ENCODE assay signal across 12 cellular contexts in genomic region chr7:149248777-149249176, GRCh38. TPM values are rescaled to one million over a fixed set of nuclear protein-coding genes. Genes with fewer than 3 reads are reported as not detected.
DNase-seq lines count a peak whose midpoint lies in the region; ATAC-seq and TF ChIP-seq lines count a peak whose summit lies in the region.
"Had no signal": no experiment of that assay in that cellular context is flagged by ENCODE, and none has a peak within 500 bp of the region (broad histone marks: within the 10 kb centered on the region; RNA-seq: fewer than 3 reads in every experiment).

No MANE protein-coding gene starts in this region.

- in situ Hi-C loops in GM13976 (cut with MboI; ENCODE audit: low sequenced_read_pairs, unreplicated experiment) = no loop called here

- H3K4me1 Mint-ChIP-seq in CD4-positive, alpha-beta memory T cell = peaks cover 20 to 32% (median 26%) of the 10 kb centered on the region in 4 donors
- H3K4me1 Mint-ChIP-seq in central memory CD8-positive, alpha-beta T cell = peaks cover 24% of the 10 kb centered on the region
- H3K4me1 Mint-ChIP-seq in T-cell = peaks cover 23 to 31% (median 28%) of the 10 kb centered on the region in 3 donors

- no peaks in the 10 kb centered on the region for H3K27me3 ChIP-seq in CD4-positive, alpha-beta memory T cell (ENCODE audit: insufficient read depth, low read length)
- H3K27me3 ChIP-seq in OCI-LY1 (ENCODE audit: insufficient read depth, low read length) = no peaks in the 10 kb centered on the region
- H3K27me3 ChIP-seq: brain microvascular endothelial cell, tibial artery had no signal

- no peak overlapping the region for H2AFZ ChIP-seq in OCI-LY1 (ENCODE audit: low read length)

- H3K79me2 ChIP-seq in OCI-LY1 (ENCODE audit: insufficient read depth, low read length) = peaks cover 11% of the 10 kb centered on the region; the same call in 1 of the 2 replicates

- peak overlapping the region in 4 of 7 donors; percentile 10 to 62 (median 55) for H3K27ac Mint-ChIP-seq in CD4-positive, alpha-beta memory T cell
- H3K27ac Mint-ChIP-seq in central memory CD8-positive, alpha-beta T cell (ENCODE audit: low read depth) = peak overlapping the region; percentile 61
- H3K27ac Mint-ChIP-seq in T-cell = peak overlapping the region in 1 of 2 donors; percentile 68

- no peak for ATAC-seq in central memory CD8-positive, alpha-beta T cell (replicated peaks; ENCODE audit: extremely low read depth, poor library complexity, severe bottlenecking)
- ATAC-seq in T-cell (replicated peaks in 1 of 4) (no peak), HG03175 (IDR thresholded peaks at IDR 0.05; ENCODE audit: unreplicated experiment) (no peak)

- H3K27ac ChIP-seq in CD4-positive, alpha-beta memory T cell (ENCODE audit: low read depth, low read length) = no peak overlapping the region
- peak overlapping the region; percentile 56 for H3K27ac ChIP-seq in OCI-LY1 (ENCODE audit: low read depth, low read length, poor library complexity, severe bottlenecking)
- H3K27ac ChIP-seq: brain microvascular endothelial cell, skin epidermis, tibial artery had no signal

- CTCF ChIA-PET in CD4-positive, alpha-beta memory T cell (lab: Charles Lee; ENCODE audit: partially characterized antibody) = no interaction called here
- CTCF ChIA-PET in T-cell (lab: Charles Lee) (interaction anchor here in 1 of 2 donors (0.8 kb wide), 1 partner anchor 74 kb away, joined by 3 read pairs; no protein-coding TSS in a partner anchor), GM10248 (lab: Yijun Ruan, JAX) (interaction anchor here (0.6 to 7.0 kb wide), 5 partner anchors 9 to 54 kb away, joined by 3 to 64 read pairs (median 4); partner anchors contain the start of genes ZNF212, ZNF282 and ZNF783)

- no peak for DNase-seq in CD4-positive, alpha-beta memory T cell
- DNase-seq in GM13976 (ENCODE audit: low spot score) = peak; percentile 45
- DNase-seq in central memory CD8-positive, alpha-beta T cell (ENCODE audit: low spot score in 2 of 2) = no peak
- no peak for DNase-seq in T-cell
- DNase-seq in SKM-1 (lab: John Stamatoyannopoulos, UW; ENCODE audit: unreplicated experiment) = no peak
- no peak for DNase-seq in GM10248 (ENCODE audit: extremely low spot score)
- DNase-seq: brain microvascular endothelial cell, Right ventricle myocardium superior, tibial artery had no signal

- peak overlapping the region; percentile 16; the same call in 1 of the 2 replicates for H3K4me2 ChIP-seq in OCI-LY1 (ENCODE audit: low read length)

- POLR2A ChIA-PET in CD4-positive, alpha-beta memory T cell (lab: Charles Lee; ENCODE audit: partially characterized antibody) = interaction anchor here (1.6 kb wide), 1 partner anchor 13 kb away, joined by 5 read pairs; the partner anchor contains the start of gene ZNF783
- POLR2A ChIA-PET in T-cell (lab: Charles Lee) = interaction anchor here in 1 of 2 donors (0.5 kb wide), 1 partner anchor 8 kb away, joined by 8 read pairs; no protein-coding TSS in a partner anchor
- POLR2A ChIA-PET in GM10248 (lab: Yijun Ruan, JAX) = interaction anchor here (2.3 kb wide), 1 partner anchor 13 kb away, joined by 14 read pairs; the partner anchor contains the start of gene ZNF783

- H3F3A ChIP-seq in OCI-LY1 (ENCODE audit: insufficient read depth, low read length) = no peaks in the 10 kb centered on the region

- peaks cover 30% of the 10 kb centered on the region for H3K36me3 ChIP-seq in CD4-positive, alpha-beta memory T cell (ENCODE audit: insufficient read depth, low read length)
- H3K36me3 ChIP-seq in OCI-LY1 (ENCODE audit: insufficient read depth, low read length) = peaks cover 33% of the 10 kb centered on the region

- H3K4me3 Mint-ChIP-seq in CD4-positive, alpha-beta memory T cell = no peak overlapping the region
- no peak overlapping the region for H3K4me3 Mint-ChIP-seq in central memory CD8-positive, alpha-beta T cell
- H3K4me3 Mint-ChIP-seq in T-cell = no peak overlapping the region

- H3K9me3 ChIP-seq in CD4-positive, alpha-beta memory T cell (ENCODE audit: control insufficient read depth in 1 of 2, low read length in 2 of 2) = no peaks in the 10 kb centered on the region
- no peaks in the 10 kb centered on the region for H3K9me3 ChIP-seq in OCI-LY1 (ENCODE audit: low read length)
- H3K9me3 ChIP-seq: tibial artery had no signal

- intact Hi-C loops in CD4-positive, alpha-beta memory T cell (cut with micrococcal nuclease) = no loop called here

- no peaks in the 10 kb centered on the region for H3K9me2 ChIP-seq in OCI-LY1 (ENCODE audit: low read depth, low read length)

- no peak for TF ChIP-seq CTCF in GM13976 (IDR thresholded peaks at IDR 0.05; ENCODE audit: borderline replicate concordance, control extremely low read depth, extremely low read depth, insufficient read depth, missing control alignments)
- no peak for TF ChIP-seq CTCF in OCI-LY1 (IDR thresholded peaks at IDR 0.05; ENCODE audit: low read length)
- no peak for TF ChIP-seq CTCF in GM10248 (IDR thresholded peaks at IDR 0.05; ENCODE audit: control extremely low read depth, extremely low read depth, low read depth, missing control alignments)

- no peak overlapping the region; the same call in 1 of the 2 replicates for H3K9ac ChIP-seq in OCI-LY1 (ENCODE audit: low read length)

- no peak overlapping the region for H3K4me3 ChIP-seq in CD4-positive, alpha-beta memory T cell (ENCODE audit: low read length in 2 of 2)
- H3K4me3 ChIP-seq in OCI-LY1 (ENCODE audit: low read depth, low read length, poor library complexity, severe bottlenecking) = no peak overlapping the region
- H3K4me3 ChIP-seq: skin epidermis, tibial artery had no signal

- no peaks in the 10 kb centered on the region for H3K27me3 Mint-ChIP-seq in CD4-positive, alpha-beta memory T cell
- H3K27me3 Mint-ChIP-seq in central memory CD8-positive, alpha-beta T cell = no peaks in the 10 kb centered on the region
- no peaks in the 10 kb centered on the region for H3K27me3 Mint-ChIP-seq in T-cell

- peaks cover 4% of the 10 kb centered on the region for H3K4me1 ChIP-seq in CD4-positive, alpha-beta memory T cell (ENCODE audit: insufficient read depth, low read length)
- peaks cover 18% of the 10 kb centered on the region for H3K4me1 ChIP-seq in OCI-LY1 (ENCODE audit: insufficient read depth, low read length, severe bottlenecking)
- H3K4me1 ChIP-seq: tibial artery had no signal

- H3K36me3 Mint-ChIP-seq in CD4-positive, alpha-beta memory T cell = peaks cover 16 to 37% of the 10 kb centered on the region in 2 donors
- H3K36me3 Mint-ChIP-seq in central memory CD8-positive, alpha-beta T cell (ENCODE audit: insufficient read depth) = peaks cover 25% of the 10 kb centered on the region
- H3K36me3 Mint-ChIP-seq in T-cell = peaks cover 22% of the 10 kb centered on the region

- H3K9me3 Mint-ChIP-seq in CD4-positive, alpha-beta memory T cell = no peaks in the 10 kb centered on the region
- no peaks in the 10 kb centered on the region for H3K9me3 Mint-ChIP-seq in central memory CD8-positive, alpha-beta T cell
- no peaks in the 10 kb centered on the region for H3K9me3 Mint-ChIP-seq in T-cell

- no peaks in the 10 kb centered on the region for H4K20me1 ChIP-seq in OCI-LY1 (ENCODE audit: insufficient read depth, low read length)

RNA-seq across cellular contexts. Expression of gene ZNF212, which starts 9.3 kb away (rescaled TPM):
- 10 to 100 TPM; 21.5 to 24.0 TPM for total RNA-seq in CD4-positive, alpha-beta memory T cell
- 1 to 10 TPM; 4.5 to 9.3 TPM for polyA plus RNA-seq in CD4-positive, alpha-beta memory T cell
- total RNA-seq in T-cell = 10 to 100 TPM; 14.1 to 21.7 (median 19.6) TPM

RNA-seq across cellular contexts. Expression of gene ZNF783, which starts 13.2 kb away (rescaled TPM):
- total RNA-seq in CD4-positive, alpha-beta memory T cell = 10 to 100 TPM; 42.6 to 43.5 TPM
- 1 to 10 TPM; 2.7 to 8.0 TPM for polyA plus RNA-seq in CD4-positive, alpha-beta memory T cell
- 10 to 100 TPM; 31.1 to 49.4 (median 46.6) TPM for total RNA-seq in T-cell

RNA-seq across cellular contexts. Expression of gene ZNF282, which starts 53.4 kb away (rescaled TPM):
- total RNA-seq in CD4-positive, alpha-beta memory T cell = 10 to 100 TPM; 19.1 to 20.7 TPM
- polyA plus RNA-seq in CD4-positive, alpha-beta memory T cell = 1 to 10 TPM in 1 of 2 donors, under 1 TPM in 1; 0.13 to 1.8 TPM
- total RNA-seq in T-cell = 10 to 100 TPM; 14.8 to 29.1 (median 22.4) TPM
